ENCODE assay signal across 1 cellular context in the genomic region with DNA sequence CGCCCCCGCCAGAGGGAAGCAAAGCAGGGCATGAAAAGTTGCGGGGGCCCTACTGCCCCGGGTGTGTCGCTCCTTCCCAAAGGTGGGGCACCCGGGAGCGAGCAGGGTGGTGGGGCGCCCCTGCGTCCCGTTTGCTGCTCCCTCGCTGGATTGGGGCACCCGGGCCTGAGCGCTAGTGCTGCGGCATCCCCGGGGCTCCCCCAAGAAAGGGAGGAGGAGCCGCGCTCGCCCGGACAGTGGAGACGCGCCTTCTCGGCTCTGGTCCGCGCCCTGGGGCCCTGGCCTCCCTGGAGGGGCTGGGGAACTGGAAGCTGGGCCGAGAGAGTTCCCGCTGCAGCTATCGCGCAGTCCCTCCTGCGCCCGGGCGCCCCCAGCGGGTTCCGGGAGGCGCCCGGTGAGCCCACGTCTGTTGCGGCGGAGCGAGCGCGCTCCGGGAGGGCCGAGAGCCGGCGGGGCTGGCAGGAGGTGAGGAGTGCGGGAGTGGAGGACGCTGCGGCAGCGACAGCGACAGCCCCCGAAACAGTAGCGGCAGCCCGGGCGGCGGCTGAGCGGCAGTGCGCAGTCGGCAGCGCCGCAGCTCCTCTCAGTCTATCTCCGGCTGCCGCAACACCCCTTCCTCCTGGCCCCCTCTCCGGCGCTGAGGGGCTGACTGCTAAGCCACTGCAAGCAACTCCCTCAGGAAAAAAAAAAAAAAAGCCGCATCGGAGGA.
TF ChIP-seq lines count a peak whose summit lies in the region.

No MANE protein-coding gene starts in this region.

TF ChIP-seq in HEK293, 187 proteins besides CTCF, POLR2A, EP300 and RAD21 (continued from another document):
- TF ChIP-seq, protein P1, sequence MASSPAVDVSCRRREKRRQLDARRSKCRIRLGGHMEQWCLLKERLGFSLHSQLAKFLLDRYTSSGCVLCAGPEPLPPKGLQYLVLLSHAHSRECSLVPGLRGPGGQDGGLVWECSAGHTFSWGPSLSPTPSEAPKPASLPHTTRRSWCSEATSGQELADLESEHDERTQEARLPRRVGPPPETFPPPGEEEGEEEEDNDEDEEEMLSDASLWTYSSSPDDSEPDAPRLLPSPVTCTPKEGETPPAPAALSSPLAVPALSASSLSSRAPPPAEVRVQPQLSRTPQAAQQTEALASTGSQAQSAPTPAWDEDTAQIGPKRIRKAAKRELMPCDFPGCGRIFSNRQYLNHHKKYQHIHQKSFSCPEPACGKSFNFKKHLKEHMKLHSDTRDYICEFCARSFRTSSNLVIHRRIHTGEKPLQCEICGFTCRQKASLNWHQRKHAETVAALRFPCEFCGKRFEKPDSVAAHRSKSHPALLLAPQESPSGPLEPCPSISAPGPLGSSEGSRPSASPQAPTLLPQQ (tag by site-specific recombination; IDR thresholded peaks at IDR 0.05), result peak; percentile 13; the same call in 1 of the 2 replicates
- TF ChIP-seq ZNF555 (tag by site-specific recombination; conservative IDR thresholded peaks at IDR 0.05) (no peak), ZBTB48 (tag by site-specific recombination; IDR thresholded peaks at IDR 0.05) (peak; percentile 49; the same call in 1 of the 2 replicates), ZBTB10 (tag by site-specific recombination; IDR thresholded peaks at IDR 0.05) (peak; percentile 27; the same call in 1 of the 2 replicates), EGR2 (tag by site-specific recombination; IDR thresholded peaks at IDR 0.05; ENCODE audit: low read depth) (no peak), ZNF10 (tag by site-specific recombination; IDR thresholded peaks at IDR 0.05) (no peak), KLF17 (tag by site-specific recombination; IDR thresholded peaks at IDR 0.05) (0 out of 2 replicates have a peak, but pooled peaks have one; percentile 14), ZBTB20 (tag by site-specific recombination; IDR thresholded peaks at IDR 0.05) (peak; percentile 99), ZNF623 (tag by site-specific recombination; IDR thresholded peaks at IDR 0.05) (no peak), ZNF394 (tag by site-specific recombination; IDR thresholded peaks at IDR 0.05; ENCODE audit: borderline replicate concordance) (0 out of 2 replicates have a peak, but pooled peaks have one; percentile 14), ZNF660 (tag by site-specific recombination; IDR thresholded peaks at IDR 0.05) (0 out of 2 replicates have a peak, but pooled peaks have one; percentile 27)
- TF ChIP-seq, protein P2, sequence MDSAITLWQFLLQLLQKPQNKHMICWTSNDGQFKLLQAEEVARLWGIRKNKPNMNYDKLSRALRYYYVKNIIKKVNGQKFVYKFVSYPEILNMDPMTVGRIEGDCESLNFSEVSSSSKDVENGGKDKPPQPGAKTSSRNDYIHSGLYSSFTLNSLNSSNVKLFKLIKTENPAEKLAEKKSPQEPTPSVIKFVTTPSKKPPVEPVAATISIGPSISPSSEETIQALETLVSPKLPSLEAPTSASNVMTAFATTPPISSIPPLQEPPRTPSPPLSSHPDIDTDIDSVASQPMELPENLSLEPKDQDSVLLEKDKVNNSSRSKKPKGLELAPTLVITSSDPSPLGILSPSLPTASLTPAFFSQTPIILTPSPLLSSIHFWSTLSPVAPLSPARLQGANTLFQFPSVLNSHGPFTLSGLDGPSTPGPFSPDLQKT (IDR thresholded peaks at IDR 0.05; ENCODE audit: borderline replicate concordance, low read depth, low read length), result no peak
